In genomic region chr5:67164856-67165523, GRCh38 we compare ENCODE assay signal across 13 cellular contexts. TPM values are rescaled to one million over a fixed set of nuclear protein-coding genes. Genes with fewer than 3 reads are reported as not detected.
DNase-seq lines count a peak whose midpoint lies in the region; ATAC-seq and TF ChIP-seq lines count a peak whose summit lies in the region.
"Had no signal": no experiment of that assay in that cellular context is flagged by ENCODE, and none has a peak within 500 bp of the region (broad histone marks: within the 10 kb centered on the region; RNA-seq: fewer than 3 reads in every experiment).

No MANE protein-coding gene starts in this region.

- peak overlapping the region; percentile 82 for H3K4me3 Mint-ChIP-seq in activated naive CD4-positive, alpha-beta T cell treated with anti-CD3 and anti-CD28 coated beads, Interleukin-2, amount 10 ng/mL, durations not matched to agents 7 days and 5 days
- H3K4me3 Mint-ChIP-seq in T-cell: peak overlapping the region; percentile 81 to 87 (median 84)
- H3K4me3 Mint-ChIP-seq in stimulated activated naive B cell treated with anti-CD40 and anti-IgM and Interleukin-4, amounts not matched to agents 10 μg/mL and 1 μg/mL and 100 μg/mL, for 72 hours: peak overlapping the region; percentile 13 to 87

- WGBS in esophagus squamous epithelium, 2 donors: 81 to 96% methylated on average over 7 to 10 of the region's 17 CpGs

- CTCF ChIA-PET in activated naive CD4-positive, alpha-beta T cell treated with anti-CD3 and anti-CD28 coated beads, Interleukin-2, amount 10 ng/mL, durations not matched to agents 7 days and 5 days (lab: Charles Lee): interaction anchor here (0.8 to 11.6 kb wide), 4 partner anchors 9 to 81 kb away, joined by 3 to 161 read pairs (median 12); no protein-coding TSS in a partner anchor
- CTCF ChIA-PET in T-cell (lab: Charles Lee): interaction anchor here (1.0 to 6.2 kb wide), 3 partner anchors 38 to 43 kb away, joined by 4 to 119 read pairs (median 5); no protein-coding TSS in a partner anchor

- no peak for TF ChIP-seq CTCF in esophagus squamous epithelium (IDR thresholded peaks at IDR 0.05)

- peaks cover 76% of the 10 kb centered on the region for H3K4me1 Mint-ChIP-seq in activated naive CD4-positive, alpha-beta T cell treated with anti-CD3 and anti-CD28 coated beads, Interleukin-2, amount 10 ng/mL, durations not matched to agents 7 days and 5 days
- H3K4me1 Mint-ChIP-seq in T-cell: peaks cover 72 to 86% (median 75%) of the 10 kb centered on the region in 3 donors
- peaks cover 20 to 60% of the 10 kb centered on the region in 2 donors for H3K4me1 Mint-ChIP-seq in stimulated activated naive B cell treated with anti-CD40 and anti-IgM and Interleukin-4, amounts not matched to agents 10 μg/mL and 1 μg/mL and 100 μg/mL, for 72 hours

- H3K27ac ChIP-seq in esophagus squamous epithelium: peak overlapping the region in 3 of 4 donors; percentile 17 to 89 (median 87)

- peaks cover 28 to 89% (median 35%) of the 10 kb centered on the region in 3 donors for H3K36me3 ChIP-seq in esophagus squamous epithelium

- H3K9me3 Mint-ChIP-seq in activated naive CD4-positive, alpha-beta T cell treated with anti-CD3 and anti-CD28 coated beads, Interleukin-2, amount 10 ng/mL, durations not matched to agents 7 days and 5 days: no peaks in the 10 kb centered on the region
- no peaks in the 10 kb centered on the region for H3K9me3 Mint-ChIP-seq in T-cell
- H3K9me3 Mint-ChIP-seq in stimulated activated naive B cell treated with anti-CD40 and anti-IgM and Interleukin-4, amounts not matched to agents 10 μg/mL and 1 μg/mL and 100 μg/mL, for 72 hours: no peaks in the 10 kb centered on the region

- H3K4me1 ChIP-seq in esophagus squamous epithelium: peaks cover 17 to 47% (median 21%) of the 10 kb centered on the region in 3 donors

- intact Hi-C loops in esophagus squamous epithelium (cut with DNase I): loop anchor here (5.0 kb wide), 1 partner anchor 42 kb away; no protein-coding TSS in a partner anchor

- no peak for DNase-seq in activated naive CD4-positive, alpha-beta T cell treated with anti-CD3 and anti-CD28 coated beads, Interleukin-2, amount 10 ng/mL, durations not matched to agents 7 days and 5 days
- DNase-seq in activated naive CD4-positive, alpha-beta T cell treated with anti-CD3 and anti-CD28 coated beads, Interleukin-2, amount 50 U/mL, for 16 hours: no peak
- DNase-seq in T-cell: no peak
- no peak for DNase-seq in esophagus squamous epithelium (lab: John Stamatoyannopoulos, UW)
- no peak for DNase-seq in stimulated activated naive B cell treated with anti-CD40 and anti-IgM and Interleukin-4, amounts not matched to agents 10 μg/mL and 1 μg/mL and 100 μg/mL, for 72 hours
- no peak for DNase-seq in AG20443 (ENCODE audit: low spot score)
- DNase-seq: activated CD4-positive, CD25-positive, alpha-beta regulatory T cell treated with anti-CD3 and anti-CD28 coated beads, Interleukin-2, amount 50 U/mL, for 72 hours; NCI-H1048; NCI-H226 had no signal

- no peaks in the 10 kb centered on the region for H3K9me3 ChIP-seq in esophagus squamous epithelium

- H3K27ac Mint-ChIP-seq in activated naive CD4-positive, alpha-beta T cell treated with anti-CD3 and anti-CD28 coated beads, Interleukin-2, amount 10 ng/mL, durations not matched to agents 7 days and 5 days: peak overlapping the region; percentile 95
- peak overlapping the region; percentile 99 for H3K27ac Mint-ChIP-seq in T-cell
- H3K27ac Mint-ChIP-seq in stimulated activated naive B cell treated with anti-CD40 and anti-IgM and Interleukin-4, amounts not matched to agents 10 μg/mL and 1 μg/mL and 100 μg/mL, for 72 hours: peak overlapping the region; percentile 69

- ATAC-seq in T-cell (replicated peaks in 1 of 4) (no peak), GM19351 (IDR thresholded peaks at IDR 0.05; ENCODE audit: unreplicated experiment) (no peak), HG02981 (IDR thresholded peaks at IDR 0.05; ENCODE audit: unreplicated experiment) (no peak)
- ATAC-seq in stimulated activated naive B cell treated with anti-CD40 and anti-IgM and Interleukin-4, amounts not matched to agents 10 μg/mL and 1 μg/mL and 100 μg/mL, for 72 hours (replicated peaks): no peak

- H3K27me3 Mint-ChIP-seq in activated naive CD4-positive, alpha-beta T cell treated with anti-CD3 and anti-CD28 coated beads, Interleukin-2, amount 10 ng/mL, durations not matched to agents 7 days and 5 days: no peaks in the 10 kb centered on the region
- H3K27me3 Mint-ChIP-seq in T-cell: no peaks in the 10 kb centered on the region
- no peaks in the 10 kb centered on the region for H3K27me3 Mint-ChIP-seq in stimulated activated naive B cell treated with anti-CD40 and anti-IgM and Interleukin-4, amounts not matched to agents 10 μg/mL and 1 μg/mL and 100 μg/mL, for 72 hours

- H3K27me3 ChIP-seq in esophagus squamous epithelium: no peaks in the 10 kb centered on the region

- peaks cover 66% of the 10 kb centered on the region for H3K36me3 Mint-ChIP-seq in activated naive CD4-positive, alpha-beta T cell treated with anti-CD3 and anti-CD28 coated beads, Interleukin-2, amount 10 ng/mL, durations not matched to agents 7 days and 5 days
- H3K36me3 Mint-ChIP-seq in T-cell: peaks cover 32% of the 10 kb centered on the region
- peaks cover 19 to 24% of the 10 kb centered on the region in 2 donors for H3K36me3 Mint-ChIP-seq in stimulated activated naive B cell treated with anti-CD40 and anti-IgM and Interleukin-4, amounts not matched to agents 10 μg/mL and 1 μg/mL and 100 μg/mL, for 72 hours

- POLR2A ChIA-PET in T-cell (lab: Charles Lee): interaction anchor here (0.7 kb wide), 2 partner anchors 51 to 332 kb away, joined by 3 read pairs; no protein-coding TSS in a partner anchor

- H3K4me3 ChIP-seq in esophagus squamous epithelium: peak overlapping the region in 2 of 4 donors; percentile 37 to 61

- TF ChIP-seq POLR2A in esophagus squamous epithelium (IDR thresholded peaks at IDR 0.05): no peak

RNA-seq across cellular contexts. Expression of gene CD180, which starts 31.6 kb away (rescaled TPM):
- total RNA-seq in T-cell: 1 to 10 TPM in 2 of 5 donors, under 1 TPM in 3; 0.16 to 1.3 (median 0.73) TPM
- total RNA-seq in esophagus squamous epithelium: 1 to 10 TPM in 1 of 4 donors, under 1 TPM in 2, not detected in 1; 0.13 to 1.3 (median 0.95) TPM
- total RNA-seq: fibroblast of lung, osteocyte had no signal
